Comparison of ENCODE assay signal across 24 cellular contexts in genomic region chr12:125032466-125033152, GRCh38.
"Had no signal": no experiment of that assay in that cellular context is flagged by ENCODE, and none has a peak within 500 bp of the region (broad histone marks: within the 10 kb centered on the region; RNA-seq: fewer than 3 reads in every experiment).

No MANE protein-coding gene starts in this region.

- H3K27ac ChIP-seq: adrenal gland, KMS-11 had no signal

- H3K4me3 ChIP-seq: adrenal gland had no signal

- H3K4me2 ChIP-seq: KMS-11 had no signal

- H3K9me3 ChIP-seq: adrenal gland had no signal

- FAIRE-seq: RCC 7860, TTC549 had no signal

- ATAC-seq: activated CD4-positive, alpha-beta T cell treated with anti-CD3 and anti-CD28 coated beads for 36 hours; activated T-helper 17 cell treated with anti-CD3 and anti-CD28 coated beads, Interleukin-2, amount 50 U/mL, for 72 hours; T-helper 17 cell had no signal

- DNase-seq: activated CD4-positive, alpha-beta memory T cell treated with anti-CD3 and anti-CD28 coated beads, Interleukin-2, amount 10 ng/mL, durations not matched to agents 7 days and 5 days; activated CD4-positive, alpha-beta T cell treated with anti-CD3 and anti-CD28 coated beads for 36 hours; activated CD4-positive, alpha-beta T cell treated with anti-CD3 and anti-CD28 coated beads, Interleukin-2, amount 50 U/mL, for 1 hour; activated gamma-delta T cell; activated naive CD4-positive, alpha-beta T cell treated with anti-CD3 and anti-CD28 coated beads, Interleukin-2, amount 50 U/mL, for 16 hours; activated naive CD8-positive, alpha-beta T cell treated with anti-CD3 and anti-CD28 coated beads, Interleukin-2, amount 10 ng/mL, durations not matched to agents 7 days and 5 days; activated T-cell treated with anti-CD3 and anti-CD28 coated beads for 4 hours; activated T-cell treated with anti-CD3 and anti-CD28 coated beads, Interleukin-2, amount 50 U/mL, for 48 hours; adrenal gland; anterior cingulate cortex; MM.1S; NCI-H1105; NCI-H1436; NCI-H1694 treated with DMSO at 0.1 percent for 48 hours; NCI-H2081; NCI-H446; NCI-H524; SHP77; T-helper 17 cell; T-helper 9 cell had no signal

- H3K9ac ChIP-seq: KMS-11 had no signal

- H3K27me3 ChIP-seq: adrenal gland had no signal

- H3K4me1 ChIP-seq: adrenal gland had no signal

- H3K36me3 ChIP-seq: adrenal gland had no signal
